Comparison of ENCODE assay signal across 1 cellular context in the genomic region with DNA sequence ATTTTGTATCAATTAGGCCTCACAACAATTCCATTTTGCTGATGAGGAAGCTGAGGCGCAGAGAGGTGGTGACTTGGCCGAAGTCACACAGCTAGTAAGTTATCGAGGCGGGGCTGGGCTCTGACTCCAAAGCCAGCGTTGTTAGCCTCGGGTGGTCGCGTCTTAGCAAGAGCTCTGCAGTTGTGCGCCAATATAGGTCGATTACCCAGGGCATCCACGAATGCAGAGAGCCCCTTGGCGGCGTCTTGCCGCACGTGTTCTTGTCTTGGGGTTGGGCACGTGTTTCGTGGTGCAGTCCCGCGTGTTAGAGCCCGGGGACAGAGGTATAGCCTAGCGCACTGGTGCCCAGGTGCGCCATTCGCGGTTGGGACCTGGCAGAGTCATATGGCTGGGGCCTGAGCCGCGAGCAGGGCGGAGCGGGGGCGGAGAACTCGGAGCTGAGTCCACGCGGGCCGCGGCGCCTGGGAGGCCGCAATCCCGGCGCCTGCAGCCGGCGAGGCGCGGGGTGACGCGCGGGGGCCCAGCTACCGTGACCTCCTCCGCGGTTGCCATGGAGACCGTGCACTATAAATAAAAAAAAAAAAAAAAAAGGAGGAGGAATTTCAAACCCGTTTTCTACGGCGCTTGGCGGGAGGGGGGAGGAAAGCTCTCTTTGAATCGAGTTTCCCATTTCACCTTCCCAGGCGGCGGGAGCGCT.
TF ChIP-seq lines count a peak whose summit lies in the region.

No MANE protein-coding gene starts in this region.

TF ChIP-seq in K562, 482 proteins besides CTCF, POLR2A, EP300 and RAD21 (continued from another document and continues in another):
- TF ChIP-seq, protein P1, sequence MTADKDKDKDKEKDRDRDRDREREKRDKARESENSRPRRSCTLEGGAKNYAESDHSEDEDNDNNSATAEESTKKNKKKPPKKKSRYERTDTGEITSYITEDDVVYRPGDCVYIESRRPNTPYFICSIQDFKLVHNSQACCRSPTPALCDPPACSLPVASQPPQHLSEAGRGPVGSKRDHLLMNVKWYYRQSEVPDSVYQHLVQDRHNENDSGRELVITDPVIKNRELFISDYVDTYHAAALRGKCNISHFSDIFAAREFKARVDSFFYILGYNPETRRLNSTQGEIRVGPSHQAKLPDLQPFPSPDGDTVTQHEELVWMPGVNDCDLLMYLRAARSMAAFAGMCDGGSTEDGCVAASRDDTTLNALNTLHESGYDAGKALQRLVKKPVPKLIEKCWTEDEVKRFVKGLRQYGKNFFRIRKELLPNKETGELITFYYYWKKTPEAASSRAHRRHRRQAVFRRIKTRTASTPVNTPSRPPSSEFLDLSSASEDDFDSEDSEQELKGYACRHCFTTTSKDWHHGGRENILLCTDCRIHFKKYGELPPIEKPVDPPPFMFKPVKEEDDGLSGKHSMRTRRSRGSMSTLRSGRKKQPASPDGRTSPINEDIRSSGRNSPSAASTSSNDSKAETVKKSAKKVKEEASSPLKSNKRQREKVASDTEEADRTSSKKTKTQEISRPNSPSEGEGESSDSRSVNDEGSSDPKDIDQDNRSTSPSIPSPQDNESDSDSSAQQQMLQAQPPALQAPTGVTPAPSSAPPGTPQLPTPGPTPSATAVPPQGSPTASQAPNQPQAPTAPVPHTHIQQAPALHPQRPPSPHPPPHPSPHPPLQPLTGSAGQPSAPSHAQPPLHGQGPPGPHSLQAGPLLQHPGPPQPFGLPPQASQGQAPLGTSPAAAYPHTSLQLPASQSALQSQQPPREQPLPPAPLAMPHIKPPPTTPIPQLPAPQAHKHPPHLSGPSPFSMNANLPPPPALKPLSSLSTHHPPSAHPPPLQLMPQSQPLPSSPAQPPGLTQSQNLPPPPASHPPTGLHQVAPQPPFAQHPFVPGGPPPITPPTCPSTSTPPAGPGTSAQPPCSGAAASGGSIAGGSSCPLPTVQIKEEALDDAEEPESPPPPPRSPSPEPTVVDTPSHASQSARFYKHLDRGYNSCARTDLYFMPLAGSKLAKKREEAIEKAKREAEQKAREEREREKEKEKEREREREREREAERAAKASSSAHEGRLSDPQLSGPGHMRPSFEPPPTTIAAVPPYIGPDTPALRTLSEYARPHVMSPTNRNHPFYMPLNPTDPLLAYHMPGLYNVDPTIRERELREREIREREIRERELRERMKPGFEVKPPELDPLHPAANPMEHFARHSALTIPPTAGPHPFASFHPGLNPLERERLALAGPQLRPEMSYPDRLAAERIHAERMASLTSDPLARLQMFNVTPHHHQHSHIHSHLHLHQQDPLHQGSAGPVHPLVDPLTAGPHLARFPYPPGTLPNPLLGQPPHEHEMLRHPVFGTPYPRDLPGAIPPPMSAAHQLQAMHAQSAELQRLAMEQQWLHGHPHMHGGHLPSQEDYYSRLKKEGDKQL (CRISPR knock-in tag; IDR thresholded peaks at IDR 0.05; ENCODE audit: borderline replicate concordance), result peak; percentile 53; the same call in 1 of the 2 replicates
- TF ChIP-seq, protein P2, sequence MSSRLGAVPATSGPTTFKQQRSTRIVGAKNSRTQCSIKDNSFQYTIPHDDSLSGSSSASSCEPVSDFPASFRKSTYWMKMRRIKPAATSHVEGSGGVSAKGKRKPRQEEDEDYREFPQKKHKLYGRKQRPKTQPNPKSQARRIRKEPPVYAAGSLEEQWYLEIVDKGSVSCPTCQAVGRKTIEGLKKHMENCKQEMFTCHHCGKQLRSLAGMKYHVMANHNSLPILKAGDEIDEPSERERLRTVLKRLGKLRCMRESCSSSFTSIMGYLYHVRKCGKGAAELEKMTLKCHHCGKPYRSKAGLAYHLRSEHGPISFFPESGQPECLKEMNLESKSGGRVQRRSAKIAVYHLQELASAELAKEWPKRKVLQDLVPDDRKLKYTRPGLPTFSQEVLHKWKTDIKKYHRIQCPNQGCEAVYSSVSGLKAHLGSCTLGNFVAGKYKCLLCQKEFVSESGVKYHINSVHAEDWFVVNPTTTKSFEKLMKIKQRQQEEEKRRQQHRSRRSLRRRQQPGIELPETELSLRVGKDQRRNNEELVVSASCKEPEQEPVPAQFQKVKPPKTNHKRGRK (tag; IDR thresholded peaks at IDR 0.05), result no peak
- TF ChIP-seq, protein P3, sequence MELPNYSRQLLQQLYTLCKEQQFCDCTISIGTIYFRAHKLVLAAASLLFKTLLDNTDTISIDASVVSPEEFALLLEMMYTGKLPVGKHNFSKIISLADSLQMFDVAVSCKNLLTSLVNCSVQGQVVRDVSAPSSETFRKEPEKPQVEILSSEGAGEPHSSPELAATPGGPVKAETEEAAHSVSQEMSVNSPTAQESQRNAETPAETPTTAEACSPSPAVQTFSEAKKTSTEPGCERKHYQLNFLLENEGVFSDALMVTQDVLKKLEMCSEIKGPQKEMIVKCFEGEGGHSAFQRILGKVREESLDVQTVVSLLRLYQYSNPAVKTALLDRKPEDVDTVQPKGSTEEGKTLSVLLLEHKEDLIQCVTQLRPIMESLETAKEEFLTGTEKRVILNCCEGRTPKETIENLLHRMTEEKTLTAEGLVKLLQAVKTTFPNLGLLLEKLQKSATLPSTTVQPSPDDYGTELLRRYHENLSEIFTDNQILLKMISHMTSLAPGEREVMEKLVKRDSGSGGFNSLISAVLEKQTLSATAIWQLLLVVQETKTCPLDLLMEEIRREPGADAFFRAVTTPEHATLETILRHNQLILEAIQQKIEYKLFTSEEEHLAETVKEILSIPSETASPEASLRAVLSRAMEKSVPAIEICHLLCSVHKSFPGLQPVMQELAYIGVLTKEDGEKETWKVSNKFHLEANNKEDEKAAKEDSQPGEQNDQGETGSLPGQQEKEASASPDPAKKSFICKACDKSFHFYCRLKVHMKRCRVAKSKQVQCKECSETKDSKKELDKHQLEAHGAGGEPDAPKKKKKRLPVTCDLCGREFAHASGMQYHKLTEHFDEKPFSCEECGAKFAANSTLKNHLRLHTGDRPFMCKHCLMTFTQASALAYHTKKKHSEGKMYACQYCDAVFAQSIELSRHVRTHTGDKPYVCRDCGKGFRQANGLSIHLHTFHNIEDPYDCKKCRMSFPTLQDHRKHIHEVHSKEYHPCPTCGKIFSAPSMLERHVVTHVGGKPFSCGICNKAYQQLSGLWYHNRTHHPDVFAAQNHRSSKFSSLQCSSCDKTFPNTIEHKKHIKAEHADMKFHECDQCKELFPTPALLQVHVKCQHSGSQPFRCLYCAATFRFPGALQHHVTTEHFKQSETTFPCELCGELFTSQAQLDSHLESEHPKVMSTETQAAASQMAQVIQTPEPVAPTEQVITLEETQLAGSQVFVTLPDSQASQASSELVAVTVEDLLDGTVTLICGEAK (IDR thresholded peaks at IDR 0.05), result no peak
- TF ChIP-seq, protein P3 (CRISPR knock-in tag; IDR thresholded peaks at IDR 0.05), result peak; percentile 56
- TF ChIP-seq KDM1A (IDR thresholded peaks at IDR 0.05), result peak in 1 of 2 experiments; percentile 43; a peak in 1 of 4 replicates
- peak; percentile 71 for TF ChIP-seq BCOR (IDR thresholded peaks at IDR 0.05)
- TF ChIP-seq ZBTB49 (CRISPR knock-in tag; IDR thresholded peaks at IDR 0.05; ENCODE audit: borderline replicate concordance), result peak; percentile 83; the same call in 1 of the 2 replicates
- no peak for TF ChIP-seq TAL1 (IDR thresholded peaks at IDR 0.05)
- TF ChIP-seq NBN (IDR thresholded peaks at IDR 0.05; ENCODE audit: low read depth), result no peak
- no peak for TF ChIP-seq ZNF57 (CRISPR knock-in tag; IDR thresholded peaks at IDR 0.05)
- TF ChIP-seq ETV6 (IDR thresholded peaks at IDR 0.05; ENCODE audit: borderline replicate concordance in 1 of 2, low read depth in 2 of 2, low read length in 1 of 2), result no peak
- peak; percentile 60; the same call in 1 of the 2 replicates for TF ChIP-seq ETV6 (CRISPR knock-in tag; IDR thresholded peaks at IDR 0.05; ENCODE audit: borderline replicate concordance)
- TF ChIP-seq FOXP1 (CRISPR knock-in tag; IDR thresholded peaks at IDR 0.05), result peak; percentile 65; the same call in 1 of the 2 replicates
- TF ChIP-seq ZNF583 (CRISPR knock-in tag; IDR thresholded peaks at IDR 0.05), result no peak
- TF ChIP-seq CEBPG (CRISPR knock-in tag; IDR thresholded peaks at IDR 0.05), result no peak
- no peak for TF ChIP-seq CEBPG (tag; conservative IDR thresholded peaks at IDR 0.05 in 1 of 2, IDR thresholded peaks at IDR 0.05 in 1 of 2)
- no peak for TF ChIP-seq KLF10 (CRISPR knock-in tag; IDR thresholded peaks at IDR 0.05)
- TF ChIP-seq CREB1 (IDR thresholded peaks at IDR 0.05), result 0 out of 2 replicates have a peak, but pooled peaks have one; percentile 41
- TF ChIP-seq CREB1 (CRISPR knock-in tag; IDR thresholded peaks at IDR 0.05), result peak; percentile 55; the same call in 1 of the 2 replicates
- TF ChIP-seq ZNF12 (CRISPR knock-in tag; IDR thresholded peaks at IDR 0.05), result peak; percentile 69; the same call in 1 of the 2 replicates
- TF ChIP-seq ZNF143 (CRISPR knock-in tag; IDR thresholded peaks at IDR 0.05), result 0 out of 2 replicates have a peak, but pooled peaks have one; percentile 55
- no peak for TF ChIP-seq CCAR2 (IDR thresholded peaks at IDR 0.05; ENCODE audit: low read depth, low read length)
- no peak for TF ChIP-seq ID3 (CRISPR knock-in tag; IDR thresholded peaks at IDR 0.05)
- peak; percentile 83; the same call in 1 of the 2 replicates for TF ChIP-seq ID3 (tag; IDR thresholded peaks at IDR 0.05)
- no peak for TF ChIP-seq RUNX1 (IDR thresholded peaks at IDR 0.05; ENCODE audit: low read depth)
- TF ChIP-seq THRA (IDR thresholded peaks at IDR 0.05), result no peak
- no peak for TF ChIP-seq SOX6 (IDR thresholded peaks at IDR 0.05)
- TF ChIP-seq TAF7 (tag; IDR thresholded peaks at IDR 0.05), result no peak
- TF ChIP-seq POLR2AphosphoS5 (IDR thresholded peaks at IDR 0.05; ENCODE audit: control insufficient read depth, insufficient read depth, low read depth, low read length), result no peak
- TF ChIP-seq BRD4 (IDR thresholded peaks at IDR 0.05), result no peak; the same call in 1 of the 2 replicates
- no peak for TF ChIP-seq MCM7 (IDR thresholded peaks at IDR 0.05)
- no peak for TF ChIP-seq SRSF1 (IDR thresholded peaks at IDR 0.05; ENCODE audit: low read depth, low read length)
- no peak for TF ChIP-seq ZSCAN32 (CRISPR knock-in tag; IDR thresholded peaks at IDR 0.05)
- 0 out of 2 replicates have a peak, but pooled peaks have one; percentile 48 for TF ChIP-seq SMAD4 (CRISPR knock-in tag; conservative IDR thresholded peaks at IDR 0.05)
- peak; percentile 65 for TF ChIP-seq HMGN3 (IDR thresholded peaks at IDR 0.05; ENCODE audit: borderline replicate concordance, extremely low read depth, insufficient read length, low read depth, low read length)
- no peak for TF ChIP-seq ZNF644 (tag; IDR thresholded peaks at IDR 0.05; ENCODE audit: low read depth)
- peak; percentile 47; the same call in 1 of the 2 replicates for TF ChIP-seq TGIF2 (CRISPR knock-in tag; IDR thresholded peaks at IDR 0.05)
- no peak for TF ChIP-seq SRF (CRISPR knock-in tag; IDR thresholded peaks at IDR 0.05)
- peak; percentile 10; the same call in 1 of the 2 replicates for TF ChIP-seq SMARCA4 (IDR thresholded peaks at IDR 0.05)
- no peak for TF ChIP-seq TAF9B (IDR thresholded peaks at IDR 0.05; ENCODE audit: partially characterized antibody)
